In the genomic region with DNA sequence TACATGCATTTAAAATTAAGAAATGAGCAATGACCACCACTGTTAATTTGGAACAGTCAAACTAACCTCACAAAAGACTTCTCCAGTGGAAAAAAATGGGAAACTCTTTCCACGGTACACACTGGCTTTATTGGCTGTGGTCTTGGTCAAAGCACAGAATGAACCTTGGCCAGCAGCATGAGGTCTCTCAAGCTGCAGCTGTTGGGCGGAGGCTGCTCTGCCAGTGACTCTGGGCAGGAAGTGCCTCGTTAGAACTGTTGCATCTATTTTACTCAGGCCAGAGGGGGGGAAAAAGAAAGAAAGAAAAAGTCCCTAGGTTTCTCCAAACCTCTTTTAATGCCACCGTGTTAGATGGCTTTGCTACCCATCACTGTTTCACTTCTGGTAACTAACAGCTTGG, we compare ENCODE assay signal across 8 cellular contexts.
DNase-seq lines count a peak whose midpoint lies in the region; ATAC-seq and TF ChIP-seq lines count a peak whose summit lies in the region.

No MANE protein-coding gene starts in this region.

- no peak overlapping the region for H3K27ac Mint-ChIP-seq in activated T-helper 2 cell treated with anti-CD3 and anti-CD28 coated beads, Interferon-gamma antibody, Interleukin-2, Interleukin-4, amounts not matched to agents 10 μg/mL and 5 μg/mL and 100 μg/mL, durations not matched to agents 14 hours and 24 hours and 36 hours

- DNase-seq in A172 (ENCODE audit: low spot score) (peak; percentile 18), dermis blood vessel endothelial cell (peak; percentile 27), stromal cell of bone marrow (ENCODE audit: low read depth) (peak; percentile 57), GM10266 (ENCODE audit: extremely low spot score) (no peak)
- no peak for DNase-seq in activated T-helper 2 cell treated with anti-CD3 and anti-CD28 coated beads, Interferon-gamma antibody, Interleukin-2, Interleukin-4, amounts not matched to agents 10 μg/mL and 5 μg/mL and 100 μg/mL, durations not matched to agents 14 hours and 24 hours and 36 hours (ENCODE audit: low spot score)
- no peak for DNase-seq in stimulated activated CD4-positive, alpha-beta T cell treated with anti-CD3 and anti-CD28 coated beads, Interleukin-15, amount 100 ng/mL, for 24 hours

- no peak for TF ChIP-seq CTCF in GM10266 (IDR thresholded peaks at IDR 0.05; ENCODE audit: control insufficient read depth, insufficient read depth, low read depth, missing control alignments)

- H3K27me3 Mint-ChIP-seq in activated T-helper 2 cell treated with anti-CD3 and anti-CD28 coated beads, Interferon-gamma antibody, Interleukin-2, Interleukin-4, amounts not matched to agents 10 μg/mL and 5 μg/mL and 100 μg/mL, durations not matched to agents 14 hours and 24 hours and 36 hours (ENCODE audit: low read depth) = no peaks in the 10 kb centered on the region

- no peak overlapping the region for H3K4me3 Mint-ChIP-seq in activated T-helper 2 cell treated with anti-CD3 and anti-CD28 coated beads, Interferon-gamma antibody, Interleukin-2, Interleukin-4, amounts not matched to agents 10 μg/mL and 5 μg/mL and 100 μg/mL, durations not matched to agents 14 hours and 24 hours and 36 hours (ENCODE audit: low read depth)

- no peaks in the 10 kb centered on the region for H3K4me1 Mint-ChIP-seq in activated T-helper 2 cell treated with anti-CD3 and anti-CD28 coated beads, Interferon-gamma antibody, Interleukin-2, Interleukin-4, amounts not matched to agents 10 μg/mL and 5 μg/mL and 100 μg/mL, durations not matched to agents 14 hours and 24 hours and 36 hours (ENCODE audit: low read depth)

- ATAC-seq in GM19395 (IDR thresholded peaks at IDR 0.05; ENCODE audit: unreplicated experiment) (peak; percentile 86), HG03457 (IDR thresholded peaks at IDR 0.05; ENCODE audit: unreplicated experiment) (peak; percentile 87)

- no peaks in the 10 kb centered on the region for H3K36me3 Mint-ChIP-seq in activated T-helper 2 cell treated with anti-CD3 and anti-CD28 coated beads, Interferon-gamma antibody, Interleukin-2, Interleukin-4, amounts not matched to agents 10 μg/mL and 5 μg/mL and 100 μg/mL, durations not matched to agents 14 hours and 24 hours and 36 hours (ENCODE audit: low read depth)

- intact Hi-C loops in activated T-helper 2 cell treated with anti-CD3 and anti-CD28 coated beads, Interferon-gamma antibody, Interleukin-2, Interleukin-4, amounts not matched to agents 10 μg/mL and 5 μg/mL and 100 μg/mL, durations not matched to agents 14 hours and 24 hours and 36 hours (cut with micrococcal nuclease) = no loop called here

- H3K9me3 Mint-ChIP-seq in activated T-helper 2 cell treated with anti-CD3 and anti-CD28 coated beads, Interferon-gamma antibody, Interleukin-2, Interleukin-4, amounts not matched to agents 10 μg/mL and 5 μg/mL and 100 μg/mL, durations not matched to agents 14 hours and 24 hours and 36 hours = peaks cover 5% of the 10 kb centered on the region

Comparison
In these comparisons a context has a peak if more than half of its experiments do, and no peak if none do; other contexts are left out.
1. DNase-seq: peak in A172 (single experiment), dermis blood vessel endothelial cell (single experiment) and stromal cell of bone marrow (single experiment); none in activated T-helper 2 cell treated with anti-CD3 and anti-CD28 coated beads, Interferon-gamma antibody, Interleukin-2, Interleukin-4, amounts not matched to agents 10 μg/mL and 5 μg/mL and 100 μg/mL, durations not matched to agents 14 hours and 24 hours and 36 hours (single experiment), stimulated activated CD4-positive, alpha-beta T cell treated with anti-CD3 and anti-CD28 coated beads, Interleukin-15, amount 100 ng/mL, for 24 hours (single experiment) and GM10266 (single experiment).